ENCODE assay signal across 1 cellular context in genomic region chr1:19344831-19345230, GRCh38.
TF ChIP-seq lines count a peak whose summit lies in the region.

No MANE protein-coding gene starts in this region.

TF ChIP-seq in K562, 482 proteins besides CTCF, POLR2A, EP300 and RAD21:
- TF ChIP-seq POLR2G (IDR thresholded peaks at IDR 0.05; ENCODE audit: low read depth, low read length) (0 out of 2 replicates have a peak, but pooled peaks have one; percentile 16), HMG20A (CRISPR knock-in tag; conservative IDR thresholded peaks at IDR 0.05) (no peak), USF1 (CRISPR knock-in tag; IDR thresholded peaks at IDR 0.05) (no peak), ZNF583 (CRISPR knock-in tag; IDR thresholded peaks at IDR 0.05) (no peak), GATA2 (CRISPR knock-in tag; IDR thresholded peaks at IDR 0.05) (no peak), PHTF2 (CRISPR knock-in tag; IDR thresholded peaks at IDR 0.05) (no peak), CREB5 (CRISPR knock-in tag; IDR thresholded peaks at IDR 0.05) (no peak), ZNF695 (CRISPR knock-in tag; IDR thresholded peaks at IDR 0.05) (no peak), EP400 (IDR thresholded peaks at IDR 0.05) (no peak), HNRNPUL1 (IDR thresholded peaks at IDR 0.05; ENCODE audit: low read length) (no peak), THAP7 (CRISPR knock-in tag; IDR thresholded peaks at IDR 0.05) (no peak), ZNF79 (CRISPR knock-in tag; IDR thresholded peaks at IDR 0.05; ENCODE audit: low read depth) (no peak), WHSC1 (IDR thresholded peaks at IDR 0.05; ENCODE audit: low read length) (no peak), ZNF707 (CRISPR knock-in tag; conservative IDR thresholded peaks at IDR 0.05) (no peak), ARHGAP35 (IDR thresholded peaks at IDR 0.05; ENCODE audit: partially characterized antibody) (no peak), THRA (IDR thresholded peaks at IDR 0.05) (no peak), PPARD (CRISPR knock-in tag; IDR thresholded peaks at IDR 0.05) (no peak), STAG1 (CRISPR knock-in tag; IDR thresholded peaks at IDR 0.05; ENCODE audit: borderline replicate concordance) (no peak), TFAP4 (CRISPR knock-in tag; IDR thresholded peaks at IDR 0.05; ENCODE audit: borderline replicate concordance) (0 out of 2 replicates have a peak, but pooled peaks have one; percentile 5), CCNT2 (IDR thresholded peaks at IDR 0.05; ENCODE audit: borderline replicate concordance, extremely low read depth, insufficient read length, low read depth, low read length) (no peak), GATAD2A (IDR thresholded peaks at IDR 0.05) (no peak), XRCC4 (IDR thresholded peaks at IDR 0.05; ENCODE audit: extremely low read depth, insufficient read depth, insufficient read length) (no peak), HMGN3 (IDR thresholded peaks at IDR 0.05; ENCODE audit: borderline replicate concordance, extremely low read depth, insufficient read length, low read depth, low read length) (peak; percentile 35), NR3C1 (CRISPR knock-in tag; IDR thresholded peaks at IDR 0.05) (no peak), CBFA2T2 (conservative IDR thresholded peaks at IDR 0.05) (no peak)
TF ChIP-seq in K562: peak in this region for 3.
